Comparison of ENCODE assay signal across 7 cellular contexts in the genomic region with DNA sequence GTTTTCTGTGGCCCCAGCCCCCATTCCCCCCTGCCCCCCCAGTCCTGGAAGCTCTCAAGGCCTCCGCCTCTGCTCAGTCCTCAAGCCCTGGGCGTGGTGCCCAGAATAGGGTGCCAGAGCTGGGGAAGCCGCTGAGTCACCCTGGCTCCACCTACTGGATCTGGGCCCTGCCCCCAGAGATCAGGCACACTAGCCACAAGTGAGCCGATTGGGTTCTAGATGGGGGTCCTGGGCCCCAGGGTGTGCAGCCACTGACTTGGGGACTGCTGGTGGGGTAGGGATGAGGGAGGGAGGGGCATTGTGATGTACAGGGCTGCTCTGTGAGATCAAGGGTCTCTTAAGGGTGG. TPM values are rescaled to one million over a fixed set of nuclear protein-coding genes. Genes with fewer than 3 reads are reported as not detected.
A peak's percentile ranks its signal among the peaks of the same experiment; 100 is the strongest.
DNase-seq lines count a peak whose midpoint lies in the region; ATAC-seq and TF ChIP-seq lines count a peak whose summit lies in the region.
"Had no signal": no experiment of that assay in that cellular context is flagged by ENCODE, and none has a peak within 500 bp of the region (broad histone marks: within the 10 kb centered on the region; RNA-seq: fewer than 3 reads in every experiment).

No MANE protein-coding gene starts in this region.

- TF ChIP-seq POLR2A in thyroid gland (IDR thresholded peaks at IDR 0.05) = no peak

- peaks cover 79% of the 10 kb centered on the region for H3K36me3 Mint-ChIP-seq in activated CD8-positive, alpha-beta T cell treated with anti-CD3 and anti-CD28 coated beads for 36 hours (ENCODE audit: low read depth)
- peaks cover 76% of the 10 kb centered on the region for H3K36me3 Mint-ChIP-seq in activated CD8-positive, alpha-beta T cell treated with anti-CD3 and anti-CD28 coated beads, Interleukin-2, amount 10 ng/mL, durations not matched to agents 7 days and 5 days (ENCODE audit: low read depth)
- H3K36me3 Mint-ChIP-seq in activated T-cell treated with anti-CD3 and anti-CD28 coated beads, Interleukin-2, amount 50 U/mL, for 4 hours (ENCODE audit: insufficient read depth) = peaks cover 58% of the 10 kb centered on the region

- intact Hi-C loops in activated CD8-positive, alpha-beta T cell treated with anti-CD3 and anti-CD28 coated beads for 36 hours (cut with micrococcal nuclease) = no loop called here
- intact Hi-C loops in thyroid gland (cut with DNase I) = no loop called here

- H3K9me3 Mint-ChIP-seq in activated CD8-positive, alpha-beta T cell treated with anti-CD3 and anti-CD28 coated beads for 36 hours = no peaks in the 10 kb centered on the region
- no peaks in the 10 kb centered on the region for H3K9me3 Mint-ChIP-seq in activated CD8-positive, alpha-beta T cell treated with anti-CD3 and anti-CD28 coated beads, Interleukin-2, amount 10 ng/mL, durations not matched to agents 7 days and 5 days (ENCODE audit: insufficient read depth)
- no peaks in the 10 kb centered on the region for H3K9me3 Mint-ChIP-seq in activated T-cell treated with anti-CD3 and anti-CD28 coated beads, Interleukin-2, amount 50 U/mL, for 4 hours
- H3K9me3 Mint-ChIP-seq: CD4-positive, alpha-beta memory T cell had no signal

- peak overlapping the region in 1 of 3 donors; percentile 31 for H3K4me3 ChIP-seq in thyroid gland (replicated peaks in 1 of 3)

- peaks cover 46 to 49% of the 10 kb centered on the region in 2 donors for H3K36me3 ChIP-seq in thyroid gland

- no peaks in the 10 kb centered on the region for H3K9me3 ChIP-seq in thyroid gland

- H3K4me1 Mint-ChIP-seq in activated CD8-positive, alpha-beta T cell treated with anti-CD3 and anti-CD28 coated beads for 36 hours (ENCODE audit: low read depth) = peaks cover 47% of the 10 kb centered on the region
- H3K4me1 Mint-ChIP-seq in activated CD8-positive, alpha-beta T cell treated with anti-CD3 and anti-CD28 coated beads, Interleukin-2, amount 10 ng/mL, durations not matched to agents 7 days and 5 days (ENCODE audit: low read depth) = peaks cover 31% of the 10 kb centered on the region
- H3K4me1 Mint-ChIP-seq in activated T-cell treated with anti-CD3 and anti-CD28 coated beads, Interleukin-2, amount 50 U/mL, for 4 hours (ENCODE audit: low read depth) = peaks cover 36% of the 10 kb centered on the region

- POLR2A ChIA-PET in activated CD8-positive, alpha-beta T cell treated with anti-CD3 and anti-CD28 coated beads for 36 hours (lab: Charles Lee) = interaction anchor here (0.6 to 5.6 kb wide), 6 partner anchors 9 to 60 kb away, joined by 3 to 45 read pairs (median 10); partner anchors contain the start of genes CLCN2, FAM131A and POLR2H
- POLR2A ChIA-PET in activated CD8-positive, alpha-beta T cell treated with anti-CD3 and anti-CD28 coated beads, Interleukin-2, amount 10 ng/mL, durations not matched to agents 7 days and 5 days (lab: Charles Lee) = interaction anchor here (1.2 kb wide), 1 partner anchor 8 kb away, joined by 3 read pairs; no protein-coding TSS in a partner anchor

- 0% methylated on average over 3 of the region's 4 CpGs; no CpG with 5 or more reads in 1 of the 2 donors for WGBS in thyroid gland, 2 donors

- no peaks in the 10 kb centered on the region for H3K27me3 ChIP-seq in thyroid gland

- DNase-seq in activated CD8-positive, alpha-beta T cell treated with anti-CD3 and anti-CD28 coated beads for 36 hours = peak; percentile 62
- no peak for DNase-seq in activated CD8-positive, alpha-beta T cell treated with anti-CD3 and anti-CD28 coated beads, Interleukin-2, amount 10 ng/mL, durations not matched to agents 7 days and 5 days
- peak; percentile 52 for DNase-seq in activated T-cell treated with anti-CD3 and anti-CD28 coated beads, Interleukin-2, amount 50 U/mL, for 4 hours
- DNase-seq in inferior parietal cortex (ENCODE audit: extremely low spot score) (peak; percentile 93), thyroid gland (peak; percentile 99 to 100)

- no peak overlapping the region for H3K4me3 Mint-ChIP-seq in activated CD8-positive, alpha-beta T cell treated with anti-CD3 and anti-CD28 coated beads for 36 hours
- H3K4me3 Mint-ChIP-seq in activated CD8-positive, alpha-beta T cell treated with anti-CD3 and anti-CD28 coated beads, Interleukin-2, amount 10 ng/mL, durations not matched to agents 7 days and 5 days = no peak overlapping the region
- no peak overlapping the region for H3K4me3 Mint-ChIP-seq in activated T-cell treated with anti-CD3 and anti-CD28 coated beads, Interleukin-2, amount 50 U/mL, for 4 hours
- H3K4me3 Mint-ChIP-seq: CD4-positive, alpha-beta memory T cell had no signal

- H3K27ac ChIP-seq in thyroid gland = peak overlapping the region; percentile 95 to 99 (median 99)

- H3K4me1 ChIP-seq in thyroid gland = peaks cover 47 to 66% of the 10 kb centered on the region in 2 donors

- CTCF ChIA-PET in activated CD8-positive, alpha-beta T cell treated with anti-CD3 and anti-CD28 coated beads for 36 hours (lab: Charles Lee) = no interaction called here
- CTCF ChIA-PET in activated CD8-positive, alpha-beta T cell treated with anti-CD3 and anti-CD28 coated beads, Interleukin-2, amount 10 ng/mL, durations not matched to agents 7 days and 5 days (lab: Charles Lee) = no interaction called here

- peak overlapping the region; percentile 23 for H3K27ac Mint-ChIP-seq in activated CD8-positive, alpha-beta T cell treated with anti-CD3 and anti-CD28 coated beads for 36 hours
- H3K27ac Mint-ChIP-seq in activated CD8-positive, alpha-beta T cell treated with anti-CD3 and anti-CD28 coated beads, Interleukin-2, amount 10 ng/mL, durations not matched to agents 7 days and 5 days = no peak overlapping the region

- no peaks in the 10 kb centered on the region for H3K27me3 Mint-ChIP-seq in activated CD8-positive, alpha-beta T cell treated with anti-CD3 and anti-CD28 coated beads for 36 hours
- no peaks in the 10 kb centered on the region for H3K27me3 Mint-ChIP-seq in activated CD8-positive, alpha-beta T cell treated with anti-CD3 and anti-CD28 coated beads, Interleukin-2, amount 10 ng/mL, durations not matched to agents 7 days and 5 days (ENCODE audit: low read depth)
- H3K27me3 Mint-ChIP-seq in activated T-cell treated with anti-CD3 and anti-CD28 coated beads, Interleukin-2, amount 50 U/mL, for 4 hours (ENCODE audit: low read depth) = no peaks in the 10 kb centered on the region
- H3K27me3 Mint-ChIP-seq: CD4-positive, alpha-beta memory T cell had no signal

- ATAC-seq in activated CD8-positive, alpha-beta T cell treated with anti-CD3 and anti-CD28 coated beads for 36 hours = peak; percentile 67
- ATAC-seq in activated CD8-positive, alpha-beta T cell treated with anti-CD3 and anti-CD28 coated beads, Interleukin-2, amount 10 ng/mL, durations not matched to agents 7 days and 5 days = no peak
- ATAC-seq in activated T-cell treated with anti-CD3 and anti-CD28 coated beads, Interleukin-2, amount 50 U/mL, for 4 hours = peak; percentile 57 to 60
- ATAC-seq in GM21515 (IDR thresholded peaks at IDR 0.05; ENCODE audit: unreplicated experiment) = no peak

- TF ChIP-seq CTCF in activated CD8-positive, alpha-beta T cell treated with anti-CD3 and anti-CD28 coated beads for 36 hours (IDR thresholded peaks at IDR 0.05) = no peak
- no peak for TF ChIP-seq CTCF in thyroid gland (IDR thresholded peaks at IDR 0.05)

RNA-seq across cellular contexts. Expression of gene EIF4G1, which starts 5.7 kb away (rescaled TPM):
- total RNA-seq in activated CD8-positive, alpha-beta T cell treated with anti-CD3 and anti-CD28 coated beads for 36 hours = 100 to 1,000 TPM; 429 to 437 TPM
- total RNA-seq in activated CD8-positive, alpha-beta T cell treated with anti-CD3 and anti-CD28 coated beads, Interleukin-2, amount 10 ng/mL, durations not matched to agents 7 days and 5 days = 100 to 1,000 TPM; 339 to 348 TPM
- 1,000 to 10,000 TPM in 2 of 3 donors, 100 to 1,000 TPM in 1; 990 to 1,057 (median 1,007) TPM for total RNA-seq in activated T-cell treated with anti-CD3 and anti-CD28 coated beads, Interleukin-2, amount 50 U/mL, for 4 hours
- 100 to 1,000 TPM; 206 to 418 (median 348) TPM for total RNA-seq in thyroid gland

RNA-seq across cellular contexts. Expression of gene FAM131A, which starts 17.3 kb away (rescaled TPM):
- 1 to 10 TPM; 4.0 to 5.5 TPM for total RNA-seq in activated CD8-positive, alpha-beta T cell treated with anti-CD3 and anti-CD28 coated beads for 36 hours
- 1 to 10 TPM; 3.1 to 3.2 TPM for total RNA-seq in activated CD8-positive, alpha-beta T cell treated with anti-CD3 and anti-CD28 coated beads, Interleukin-2, amount 10 ng/mL, durations not matched to agents 7 days and 5 days
- total RNA-seq in activated T-cell treated with anti-CD3 and anti-CD28 coated beads, Interleukin-2, amount 50 U/mL, for 4 hours = 1 to 10 TPM; 3.5 to 4.4 (median 3.7) TPM
- 10 to 100 TPM; 19.2 to 35.1 (median 22.5) TPM for total RNA-seq in thyroid gland

RNA-seq across cellular contexts. Expression of gene PSMD2, which starts 21.0 kb away (rescaled TPM):
- total RNA-seq in activated CD8-positive, alpha-beta T cell treated with anti-CD3 and anti-CD28 coated beads for 36 hours = 100 to 1,000 TPM; 220 to 221 TPM
- 100 to 1,000 TPM; 207 to 209 TPM for total RNA-seq in activated CD8-positive, alpha-beta T cell treated with anti-CD3 and anti-CD28 coated beads, Interleukin-2, amount 10 ng/mL, durations not matched to agents 7 days and 5 days
- total RNA-seq in activated T-cell treated with anti-CD3 and anti-CD28 coated beads, Interleukin-2, amount 50 U/mL, for 4 hours = 100 to 1,000 TPM; 497 to 520 (median 498) TPM
- 100 to 1,000 TPM; 136 to 320 (median 244) TPM for total RNA-seq in thyroid gland

RNA-seq across cellular contexts. Expression of gene CLCN2, which starts 41.3 kb away (rescaled TPM):
- 1 to 10 TPM; 4.0 to 4.2 TPM for total RNA-seq in activated CD8-positive, alpha-beta T cell treated with anti-CD3 and anti-CD28 coated beads for 36 hours
- total RNA-seq in activated CD8-positive, alpha-beta T cell treated with anti-CD3 and anti-CD28 coated beads, Interleukin-2, amount 10 ng/mL, durations not matched to agents 7 days and 5 days = 1 to 10 TPM; 4.7 to 4.8 TPM
- total RNA-seq in activated T-cell treated with anti-CD3 and anti-CD28 coated beads, Interleukin-2, amount 50 U/mL, for 4 hours = 1 to 10 TPM; 4.5 to 5.2 (median 5.0) TPM
- total RNA-seq in thyroid gland = 1 to 10 TPM; 4.3 to 7.6 (median 5.2) TPM

RNA-seq across cellular contexts. Expression of gene POLR2H, which starts 41.4 kb away (rescaled TPM):
- total RNA-seq in activated CD8-positive, alpha-beta T cell treated with anti-CD3 and anti-CD28 coated beads for 36 hours = 100 to 1,000 TPM; 166 to 169 TPM
- total RNA-seq in activated CD8-positive, alpha-beta T cell treated with anti-CD3 and anti-CD28 coated beads, Interleukin-2, amount 10 ng/mL, durations not matched to agents 7 days and 5 days = 100 to 1,000 TPM; 101 to 103 TPM
- total RNA-seq in activated T-cell treated with anti-CD3 and anti-CD28 coated beads, Interleukin-2, amount 50 U/mL, for 4 hours = 100 to 1,000 TPM; 146 to 170 (median 165) TPM
- total RNA-seq in thyroid gland = 100 to 1,000 TPM in 1 of 4 donors, 10 to 100 TPM in 3; 58.1 to 113 (median 85.6) TPM

Comparison
In these comparisons a context has a peak if more than half of its experiments do, and no peak if none do; other contexts are left out.
1. ATAC-seq: peak in activated CD8-positive, alpha-beta T cell treated with anti-CD3 and anti-CD28 coated beads for 36 hours (single experiment) and activated T-cell treated with anti-CD3 and anti-CD28 coated beads, Interleukin-2, amount 50 U/mL, for 4 hours (2 of 2); none in activated CD8-positive, alpha-beta T cell treated with anti-CD3 and anti-CD28 coated beads, Interleukin-2, amount 10 ng/mL, durations not matched to agents 7 days and 5 days (single experiment) and GM21515 (single experiment).